In the genomic region with DNA sequence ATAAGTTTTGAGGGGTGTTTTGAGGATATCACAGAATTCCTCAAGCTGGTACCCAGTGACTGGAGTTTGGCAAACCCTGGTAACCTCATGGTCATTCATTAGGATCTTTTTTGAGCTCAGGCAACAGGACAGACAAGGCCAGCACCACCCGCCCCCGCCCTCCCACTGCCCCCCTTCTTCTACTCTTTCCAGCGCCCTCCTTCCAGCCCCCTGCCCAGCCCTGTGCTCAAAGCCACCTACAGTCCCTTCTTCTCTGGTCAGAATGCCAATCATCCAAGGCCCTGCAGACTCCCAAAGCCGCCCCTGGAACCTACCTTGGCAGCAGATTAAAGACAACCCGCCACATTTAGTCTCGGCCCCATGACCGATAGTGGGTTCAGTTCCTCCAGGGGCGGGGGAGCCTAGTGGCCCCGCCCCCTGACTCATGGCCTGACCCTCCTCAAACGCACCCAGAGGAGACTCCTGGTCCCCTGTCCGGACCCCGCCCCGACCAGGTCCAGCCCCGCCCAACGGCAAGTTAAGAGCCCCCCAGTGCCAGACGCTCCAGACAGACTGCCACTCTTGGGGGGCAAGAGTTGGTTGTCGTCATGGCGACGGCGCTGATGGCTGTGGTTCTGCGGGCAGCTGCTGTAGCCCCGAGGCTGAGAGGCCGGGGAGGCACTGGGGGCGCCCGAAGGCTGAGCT, we compare ENCODE assay signal across 8 cellular contexts. TPM values are rescaled to one million over a fixed set of nuclear protein-coding genes. Genes with fewer than 3 reads are reported as not detected.
DNase-seq lines count a peak whose midpoint lies in the region; ATAC-seq lines count a peak whose summit lies in the region.

NAGS (plus strand) TSS at position 546 of the 684 bp plus-strand sequence; CDS start at position 588, 42 bp downstream.

- no peak for ATAC-seq in naive thymus-derived CD4-positive, alpha-beta T cell
- ATAC-seq in GM19328 (IDR thresholded peaks at IDR 0.05; ENCODE audit: unreplicated experiment), result no peak
- no peak for ATAC-seq in GM19023 (IDR thresholded peaks at IDR 0.05; ENCODE audit: unreplicated experiment)
- ATAC-seq in HG03342 (IDR thresholded peaks at IDR 0.05; ENCODE audit: unreplicated experiment), result no peak

- intact Hi-C loops in naive thymus-derived CD4-positive, alpha-beta T cell (cut with micrococcal nuclease), result no loop called here

- H3K4me3 Mint-ChIP-seq in IgD-negative memory B cell, result peak within 1 kb of the TSS; percentile 45 to 81 (median 57)
- peak within 1 kb of the TSS; percentile 27 to 94 (median 68) for H3K4me3 Mint-ChIP-seq in naive thymus-derived CD4-positive, alpha-beta T cell

- H3K4me1 ChIP-seq in effector memory CD4-positive, alpha-beta T cell (ENCODE audit: control insufficient read depth, insufficient read depth, low read length, poor library complexity, severe bottlenecking), result peaks cover 37% of the 10 kb centered on the region
- peaks cover 19 to 26% of the 10 kb centered on the region in 2 donors for H3K4me1 ChIP-seq in naive thymus-derived CD4-positive, alpha-beta T cell (ENCODE audit: control insufficient read depth in 2 of 2, insufficient read depth in 2 of 2, low read length in 2 of 2)

- peaks cover 0 to 4% (median 0%) of the 10 kb centered on the region in 3 donors for H3K9me3 Mint-ChIP-seq in IgD-negative memory B cell
- peaks cover 0 to 1% (median 0%) of the 10 kb centered on the region in 11 donors for H3K9me3 Mint-ChIP-seq in naive thymus-derived CD4-positive, alpha-beta T cell

- no peaks in the 10 kb centered on the region for H3K9me3 ChIP-seq in effector memory CD4-positive, alpha-beta T cell (ENCODE audit: control insufficient read depth, low read length)
- H3K9me3 ChIP-seq in naive thymus-derived CD4-positive, alpha-beta T cell (ENCODE audit: control insufficient read depth in 2 of 3, low read length in 3 of 3), result no peaks in the 10 kb centered on the region

- no peak within 1 kb of the TSS for H3K27ac Mint-ChIP-seq in IgD-negative memory B cell
- peak within 1 kb of the TSS in 1 of 9 donors; percentile 36 for H3K27ac Mint-ChIP-seq in naive thymus-derived CD4-positive, alpha-beta T cell

- H3K27me3 ChIP-seq in effector memory CD4-positive, alpha-beta T cell (replicated peaks; ENCODE audit: control insufficient read depth, insufficient read depth, low read length, poor library complexity, severe bottlenecking), result no peaks in the 10 kb centered on the region
- H3K27me3 ChIP-seq in naive thymus-derived CD4-positive, alpha-beta T cell (ENCODE audit: control insufficient read depth in 2 of 2, insufficient read depth in 2 of 2, low read length in 2 of 2), result no peaks in the 10 kb centered on the region

- CTCF ChIA-PET in naive thymus-derived CD4-positive, alpha-beta T cell (lab: Charles Lee), result interaction anchor here (1.6 kb wide), 1 partner anchor 124 kb away, joined by 3 read pairs; no protein-coding TSS in a partner anchor

- H3K36me3 ChIP-seq in effector memory CD4-positive, alpha-beta T cell (ENCODE audit: control insufficient read depth, insufficient read depth, low read length), result peaks cover 1% of the 10 kb centered on the region
- no peaks in the 10 kb centered on the region for H3K36me3 ChIP-seq in naive thymus-derived CD4-positive, alpha-beta T cell (ENCODE audit: control insufficient read depth in 2 of 3, insufficient read depth in 3 of 3, low read length in 3 of 3)

- DNase-seq in CD1c-positive myeloid dendritic cell (ENCODE audit: extremely low spot score), result peak; percentile 32
- peak in 1 of 3 donors; percentile 9 for DNase-seq in effector memory CD4-positive, alpha-beta T cell
- no peak for DNase-seq in naive thymus-derived CD4-positive, alpha-beta T cell
- DNase-seq in ureter (ENCODE audit: low spot score), result no peak

- POLR2A ChIA-PET in naive thymus-derived CD4-positive, alpha-beta T cell (lab: Charles Lee), result no interaction called here

- no peaks in the 10 kb centered on the region for H3K36me3 Mint-ChIP-seq in IgD-negative memory B cell
- H3K36me3 Mint-ChIP-seq in naive thymus-derived CD4-positive, alpha-beta T cell, result peaks cover 0 to 2% (median 0%) of the 10 kb centered on the region in 5 donors

- peak within 1 kb of the TSS; percentile 78 for H3K4me3 ChIP-seq in effector memory CD4-positive, alpha-beta T cell (ENCODE audit: insufficient read depth, low read depth, low read length, poor library complexity, severe bottlenecking)
- peak within 1 kb of the TSS; percentile 63 for H3K4me3 ChIP-seq in naive thymus-derived CD4-positive, alpha-beta T cell (ENCODE audit: low read length)

- H3K27ac ChIP-seq in effector memory CD4-positive, alpha-beta T cell (ENCODE audit: insufficient read depth, low read length, poor library complexity, severe bottlenecking), result no peak within 1 kb of the TSS
- no peak within 1 kb of the TSS for H3K27ac ChIP-seq in naive thymus-derived CD4-positive, alpha-beta T cell (ENCODE audit: low read depth, low read length)

- H3K27me3 Mint-ChIP-seq in IgD-negative memory B cell, result peaks cover 20% of the 10 kb centered on the region
- peaks cover 0 to 40% (median 4%) of the 10 kb centered on the region in 5 donors for H3K27me3 Mint-ChIP-seq in naive thymus-derived CD4-positive, alpha-beta T cell

- H3K4me1 Mint-ChIP-seq in IgD-negative memory B cell, result peaks cover 0 to 13% (median 10%) of the 10 kb centered on the region in 3 donors
- peaks cover 16 to 25% (median 22%) of the 10 kb centered on the region in 7 donors for H3K4me1 Mint-ChIP-seq in naive thymus-derived CD4-positive, alpha-beta T cell

RNA-seq across cellular contexts. Expression of gene NAGS, which starts in this region (rescaled TPM):
- polyA plus RNA-seq in IgD-negative memory B cell, result 0.64 TPM
- total RNA-seq in naive thymus-derived CD4-positive, alpha-beta T cell, result 1 to 10 TPM in 2 of 5 experiments, under 1 TPM in 3; 0.19 to 1.9 (median 0.20) TPM
- 1 to 10 TPM in 1 of 2 donors, under 1 TPM in 1; 0.41 to 2.6 TPM for polyA plus RNA-seq in naive thymus-derived CD4-positive, alpha-beta T cell
- 2.2 TPM for total RNA-seq in ureter
